1 cellular context compared by ENCODE assay signal in the genomic region with DNA sequence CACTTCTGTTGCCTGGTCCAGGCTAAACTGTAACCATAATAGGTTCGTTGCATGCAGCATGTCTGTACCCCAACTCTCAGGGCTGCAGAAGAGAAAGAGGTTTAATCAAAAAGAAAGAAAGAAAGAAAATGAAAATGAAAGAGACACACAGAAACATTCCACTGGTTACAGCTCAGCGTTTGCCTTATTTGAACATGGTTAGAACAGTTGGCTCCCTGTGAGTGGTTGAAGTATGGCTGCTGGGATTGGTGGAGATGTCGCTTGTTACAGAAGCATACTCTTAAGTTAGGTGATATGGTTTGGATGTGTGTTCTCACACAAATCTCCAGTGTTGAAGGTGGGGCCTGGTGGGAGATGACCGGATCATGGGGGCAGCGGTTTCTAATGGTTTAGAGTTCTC.
TF ChIP-seq lines count a peak whose summit lies in the region.

No MANE protein-coding gene starts in this region.

TF ChIP-seq in GM12878, 131 proteins besides CTCF, POLR2A, EP300 and RAD21:
- TF ChIP-seq SRF (IDR thresholded peaks at IDR 0.05; ENCODE audit: low read depth in 2 of 2, low read length in 2 of 2): 0 out of 4 replicates have a peak, but pooled peaks of 1 of the 2 experiments have one; percentile 29
- TF ChIP-seq YY1 (IDR thresholded peaks at IDR 0.05; ENCODE audit: low read depth, low read length): no peak
